In genomic region chr5:78265163-78265562, GRCh38 we compare ENCODE assay signal across 23 cellular contexts. TPM values are rescaled to one million over a fixed set of nuclear protein-coding genes. Genes with fewer than 3 reads are reported as not detected.
DNase-seq lines count a peak whose midpoint lies in the region; ATAC-seq, FAIRE-seq and TF ChIP-seq lines count a peak whose summit lies in the region.
"Had no signal": no experiment of that assay in that cellular context is flagged by ENCODE, and none has a peak within 500 bp of the region (broad histone marks: within the 10 kb centered on the region; RNA-seq: fewer than 3 reads in every experiment).

No MANE protein-coding gene starts in this region.

- H3K27ac ChIP-seq in HEK293 (ENCODE audit: extremely low read depth, low read depth, low read length) = no peak overlapping the region
- no peak overlapping the region for H3K27ac ChIP-seq in K562 (ENCODE audit: extremely low read depth, low read depth, low read length)
- H3K27ac ChIP-seq: A549; BLaER1 treated with 17β-estradiol and CSF1 and Interleukin-3, amounts not matched to agents 10 nM and 100 nM had no signal

- POLR2A ChIA-PET in HEK293 (lab: Yijun Ruan, JAX) = interaction anchor here (1.1 kb wide), 1 partner anchor 13 kb away, joined by 3 read pairs; no protein-coding TSS in a partner anchor
- POLR2A ChIA-PET in WTC11 (lab: Charles Lee) = no interaction called here
- POLR2A ChIA-PET in K562 (lab: Yijun Ruan, JAX) = interaction anchor here (1.1 kb wide), 1 partner anchor 26 kb away, joined by 3 read pairs; no protein-coding TSS in a partner anchor

- no peaks in the 10 kb centered on the region for H3K9me3 ChIP-seq in HEK293 (ENCODE audit: control insufficient read depth, insufficient read depth, low read depth, low read length)
- H3K9me3 ChIP-seq in K562 (replicated peaks; ENCODE audit: control insufficient read depth, insufficient read depth, low read depth, low read length) = no peaks in the 10 kb centered on the region
- H3K9me3 ChIP-seq: A549, BE2C had no signal

- no peaks in the 10 kb centered on the region for H3K27me3 Mint-ChIP-seq in WTC11 (ENCODE audit: low read depth)
- H3K27me3 Mint-ChIP-seq in activated T-cell treated with anti-CD3 and anti-CD28 coated beads, Interleukin-2, amount 50 U/mL, for 24 hours = no peaks in the 10 kb centered on the region
- H3K27me3 Mint-ChIP-seq: CD4-positive, alpha-beta T cell; CD8-positive, alpha-beta memory T cell had no signal

- H3K27ac Mint-ChIP-seq in WTC11 = no peak overlapping the region
- H3K27ac Mint-ChIP-seq in activated T-cell treated with anti-CD3 and anti-CD28 coated beads, Interleukin-2, amount 50 U/mL, for 24 hours = no peak overlapping the region
- H3K27ac Mint-ChIP-seq: CD4-positive, alpha-beta T cell; GM23338; H9; HFFc6 had no signal

- in situ Hi-C loops in K562 (cut with MboI) = no loop called here

- H3K36me3 ChIP-seq in HEK293 (ENCODE audit: control insufficient read depth in 2 of 2, insufficient read depth in 1 of 2, low read length in 2 of 2) (peaks cover 13 to 26% of the 10 kb centered on the region in 2 experiments), K562 (ENCODE audit: control insufficient read depth, insufficient read depth, low read length) (peaks cover 31% of the 10 kb centered on the region; the same call in 2 of the 3 replicates)

- H3K9me1 ChIP-seq in K562 (ENCODE audit: control insufficient read depth, insufficient read depth, low read length) = no peaks in the 10 kb centered on the region

- CTCF ChIA-PET in HEK293 (lab: Yijun Ruan, JAX) (no interaction called here), WTC11 (lab: Charles Lee) (no interaction called here), K562 (lab: Yijun Ruan, JAX; ENCODE audit: low intra/inter-chr PET ratio) (no interaction called here)

- H3K9ac ChIP-seq in K562 (ENCODE audit: insufficient read depth in 1 of 2, low read depth in 2 of 2, low read length in 2 of 2) = no peak overlapping the region
- H3K9ac ChIP-seq: BLaER1 treated with 17β-estradiol and CSF1 and Interleukin-3, amounts not matched to agents 10 nM and 100 nM had no signal

- H3K36me3 Mint-ChIP-seq in WTC11 = peaks cover 29% of the 10 kb centered on the region
- H3K36me3 Mint-ChIP-seq in activated T-cell treated with anti-CD3 and anti-CD28 coated beads, Interleukin-2, amount 50 U/mL, for 24 hours (ENCODE audit: low read depth) = peaks cover 51% of the 10 kb centered on the region

- H3K4me1 Mint-ChIP-seq in WTC11 = peaks cover 10% of the 10 kb centered on the region
- H3K4me1 Mint-ChIP-seq in activated T-cell treated with anti-CD3 and anti-CD28 coated beads, Interleukin-2, amount 50 U/mL, for 24 hours (ENCODE audit: low read depth) = peaks cover 7% of the 10 kb centered on the region

- H3K27me3 ChIP-seq in K562 (ENCODE audit: control insufficient read depth in 2 of 2, insufficient read depth in 2 of 2, low read length in 2 of 2) = no peaks in the 10 kb centered on the region
- H3K27me3 ChIP-seq: BE2C; BLaER1 treated with 17β-estradiol and CSF1 and Interleukin-3, amounts not matched to agents 10 nM and 100 nM had no signal

- no peak for TF ChIP-seq RAD21 in K562 (CRISPR knock-in tag; conservative IDR thresholded peaks at IDR 0.05 in 1 of 2, IDR thresholded peaks at IDR 0.05 in 1 of 2)

- H2AFZ ChIP-seq in K562 (ENCODE audit: low read depth, low read length) = no peak overlapping the region
- H2AFZ ChIP-seq: GM23338 had no signal

- intact Hi-C loops in K562 (cut with micrococcal nuclease) = loop anchor here (10.0 kb wide), 1 partner anchor 390 kb away; no protein-coding TSS in a partner anchor

- H3K4me3 Mint-ChIP-seq in WTC11 = no peak overlapping the region
- no peak overlapping the region for H3K4me3 Mint-ChIP-seq in activated T-cell treated with anti-CD3 and anti-CD28 coated beads, Interleukin-2, amount 50 U/mL, for 24 hours
- H3K4me3 Mint-ChIP-seq: CD14-positive monocyte; CD4-positive, alpha-beta T cell; CD8-positive, alpha-beta memory T cell; GM23338; H9; HFFc6 had no signal

- no peaks in the 10 kb centered on the region for H3K9me3 Mint-ChIP-seq in WTC11
- H3K9me3 Mint-ChIP-seq in activated T-cell treated with anti-CD3 and anti-CD28 coated beads, Interleukin-2, amount 50 U/mL, for 24 hours = no peaks in the 10 kb centered on the region
- H3K9me3 Mint-ChIP-seq: CD4-positive, alpha-beta T cell; CD8-positive, alpha-beta memory T cell; GM23338; H9; HFFc6 had no signal

- no peak for TF ChIP-seq EP300 in K562 (IDR thresholded peaks at IDR 0.05; ENCODE audit: low read length)

- H3K79me2 ChIP-seq in K562 (ENCODE audit: control insufficient read depth, insufficient read depth, low read length) = peaks cover 12% of the 10 kb centered on the region; the same call in 1 of the 3 replicates

- H4K20me1 ChIP-seq in K562 (replicated peaks; ENCODE audit: control insufficient read depth, insufficient read depth, low read length) = no peaks in the 10 kb centered on the region; the same call in 1 of the 2 replicates

- BruUV-seq in K562 (replicated peaks; lab: Mats Ljungman, UMichigan) = no TSS peak

- H3K4me3 ChIP-seq in HEK293 (ENCODE audit: low read depth, low read length) (no peak overlapping the region), K562 (no peak overlapping the region)
- H3K4me3 ChIP-seq: A549; BLaER1 treated with 17β-estradiol and CSF1 and Interleukin-3, amounts not matched to agents 10 nM and 100 nM; GM23338 had no signal

- H3K4me1 ChIP-seq in HEK293 (ENCODE audit: control insufficient read depth, insufficient read depth, low read length) = no peaks in the 10 kb centered on the region
- H3K4me1 ChIP-seq in K562 (replicated peaks in 1 of 2; ENCODE audit: control insufficient read depth in 2 of 2, insufficient read depth in 2 of 2, low read length in 2 of 2) = no peaks in the 10 kb centered on the region
- H3K4me1 ChIP-seq: A549, BE2C had no signal

- 90% methylated on average over 2 of the region's 2 CpGs for WGBS in K562 (ENCODE audit: insufficient coverage, low coverage, missing lambda C conversion rate)

- TF ChIP-seq CTCF in HEK293 (tag by site-specific recombination; IDR thresholded peaks at IDR 0.05) (no peak), WTC11 (IDR thresholded peaks at IDR 0.05) (no peak), K562 (IDR thresholded peaks at IDR 0.05 in 2 of 3, conservative IDR thresholded peaks at IDR 0.05 in 1 of 3; ENCODE audit: insufficient read depth in 2 of 3, low read depth in 1 of 3, low read length in 3 of 3) (no peak)

- H3K4me2 ChIP-seq in K562 (ENCODE audit: insufficient read depth, low read length) = no peak overlapping the region
- H3K4me2 ChIP-seq: A549; BLaER1 treated with 17β-estradiol and CSF1 and Interleukin-3, amounts not matched to agents 10 nM and 100 nM; GM23338 had no signal

- no peak for TF ChIP-seq POLR2A in K562 (conservative IDR thresholded peaks at IDR 0.05)

- no peak for FAIRE-seq in K562 (lab: Jason Lieb, UNC)
- FAIRE-seq: D721Med had no signal

- ATAC-seq in WTC11 (no peak), K562 (no peak)
- ATAC-seq: A549, GM23338, HCT116 had no signal

- DNase-seq in WTC11 (ENCODE audit: low spot score) (no peak), K562 (ENCODE audit: extremely low read depth in 1 of 4, low spot score in 3 of 4) (no peak), DMS79 (lab: John Stamatoyannopoulos, UW) (no peak), activated gamma-delta T cell (lab: John Stamatoyannopoulos, UW) (no peak)
- DNase-seq in activated T-cell treated with anti-CD3 and anti-CD28 coated beads, Interleukin-2, amount 50 U/mL, for 24 hours = no peak
- DNase-seq: 8988T; ACHN; AML-193; BE2C; CD4-positive, alpha-beta T cell; CD8-positive, alpha-beta memory T cell; DMS 273 treated with DMSO at 0.1 percent for 48 hours; DMS79 treated with DMSO at 0.1 percent for 48 hours; GF-D8; H9; HFFc6 had no signal

TF ChIP-seq in HEK293, 187 proteins besides CTCF, POLR2A, EP300 and RAD21 (continues in another document):
- TF ChIP-seq ZNF121 (tag by site-specific recombination; IDR thresholded peaks at IDR 0.05) = peak; percentile 74

TF ChIP-seq in WTC11, 78 proteins besides CTCF, POLR2A, EP300 and RAD21:
- TF ChIP-seq ZNF121 (CRISPR knock-in tag; IDR thresholded peaks at IDR 0.05) (peak; percentile 52; the same call in 1 of the 2 replicates), JUN (CRISPR knock-in tag; IDR thresholded peaks at IDR 0.05) (no peak), ZNF317 (CRISPR knock-in tag; IDR thresholded peaks at IDR 0.05; ENCODE audit: borderline replicate concordance, low read depth) (no peak)

TF ChIP-seq in K562, 482 proteins besides CTCF, POLR2A, EP300 and RAD21 (continues in another document):
- no peak for TF ChIP-seq NR4A1 (CRISPR knock-in tag; IDR thresholded peaks at IDR 0.05)
- TF ChIP-seq NR4A1 (tag; IDR thresholded peaks at IDR 0.05) = no peak
- TF ChIP-seq MYNN (IDR thresholded peaks at IDR 0.05) = no peak
- no peak for TF ChIP-seq MYNN (CRISPR knock-in tag; IDR thresholded peaks at IDR 0.05)
- no peak for TF ChIP-seq CREB5 (CRISPR knock-in tag; IDR thresholded peaks at IDR 0.05)

RNA-seq across cellular contexts. Expression of gene AP3B1, which starts 29.3 kb away (rescaled TPM):
- total RNA-seq in WTC11 (2021) = 42.8 to 50.3 TPM (median 46.3 TPM) in 3 replicates
- 28.7 and 124 TPM in 2 replicates for total RNA-seq in K562 (2011; cell fraction: chromatin; rRNA removed; ENCODE audit: low replicate concordance)
- total RNA-seq in K562 (2011; cell fraction: nucleolus; rRNA removed) = 12.8 and 17.6 TPM in 2 replicates
- 41.8 and 63.9 TPM in 2 replicates for total RNA-seq in K562 (2011; cell fraction: nucleoplasm; rRNA removed)
- total RNA-seq in K562 (2014; rRNA removed) = 33.4 and 34.1 TPM in 2 replicates
- total RNA-seq in K562 (2014; rRNA removed; fragmentation: Illumina TruSeq; extraction: Trizol) = 55.7 and 65.6 TPM in 2 replicates
- total RNA-seq in K562 (2015; rRNA removed; fragmentation: Illumina TruSeq; extraction: Trizol) = 60.4 and 61.8 TPM in 2 replicates
- total RNA-seq in K562 (2021) = 42.2 and 42.8 TPM in 2 replicates
- 51.4 and 55.6 TPM in 2 replicates for polyA plus RNA-seq in K562 (2011; rRNA removed)
- 21.8 and 45.4 TPM in 2 replicates for polyA plus RNA-seq in K562 (2011; cell fraction: cytosol; rRNA removed)
- 20.3 and 36.5 TPM in 2 replicates for polyA plus RNA-seq in K562 (2011; cell fraction: nucleus; rRNA removed)
- polyA plus RNA-seq in K562 (2012) = 40.5 and 54.7 TPM in 2 replicates
- polyA plus RNA-seq in K562 (2014; fragmentation: Illumina TruSeq; extraction: Trizol) = 46.8 and 55.1 TPM in 2 replicates
- polyA plus RNA-seq in K562 (2014; fragmentation: Nextera tagmentation; extraction: Ambion mirVana) = 10 to 100 TPM; 21.1 to 30.9 TPM
- 25.2 and 29.8 TPM in 2 replicates for polyA plus RNA-seq in K562 (2014; rRNA removed)
- polyA minus RNA-seq in K562 (2011; rRNA and poly(A)+ RNA removed) = 94.2 and 106 TPM in 2 replicates
- 27.1 and 30.8 TPM in 2 replicates for polyA minus RNA-seq in K562 (2011; cell fraction: cytosol; rRNA and poly(A)+ RNA removed)
- polyA minus RNA-seq in K562 (2011; cell fraction: nucleus; rRNA and poly(A)+ RNA removed) = 39.6 and 79.5 TPM in 2 replicates

Comparison
In these comparisons a context has a peak if more than half of its experiments do, and no peak if none do; other contexts are left out.
1. Of the 44 proteins assayed by ChIP-seq in both K562 and HEK293: peak only in K562: none; only in HEK293: none; in both: ZNF121; in neither: 43.